In genomic region chr4:64582492-64582891, GRCh38 we compare ENCODE assay signal across 28 cellular contexts.
"Had no signal": no experiment of that assay in that cellular context is flagged by ENCODE, and none has a peak within 500 bp of the region (broad histone marks: within the 10 kb centered on the region; RNA-seq: fewer than 3 reads in every experiment).

No MANE protein-coding gene starts in this region.

- H3K27me3 ChIP-seq: body of pancreas, cardiac muscle cell, colonic mucosa, gastrocnemius medialis, ovary, testis, transverse colon had no signal

- H3K4me3 Mint-ChIP-seq: activated B cell treated with CpG ODN at 0.5 μM for 24 hours; activated naive CD8-positive, alpha-beta T cell; activated T-cell treated with anti-CD3 and anti-CD28 coated beads, Interleukin-2, amount 50 U/mL, for 72 hours; nephron had no signal

- H3K36me3 Mint-ChIP-seq: activated naive CD8-positive, alpha-beta T cell had no signal

- H3K27ac ChIP-seq: body of pancreas, cardiac muscle cell, colonic mucosa, gastrocnemius medialis, left ventricle myocardium inferior, ovary, skin epidermis, testis, transverse colon had no signal

- H3K4me3 ChIP-seq: body of pancreas, cardiac muscle cell, colonic mucosa, gastrocnemius medialis, left ventricle myocardium inferior, ovary, skin epidermis, testis, transverse colon had no signal

- H3K36me3 ChIP-seq: cardiac muscle cell, colonic mucosa, gastrocnemius medialis, left ventricle myocardium inferior, ovary, transverse colon had no signal

- H3K4me1 ChIP-seq: body of pancreas, colonic mucosa, gastrocnemius medialis, left ventricle myocardium inferior, testis, transverse colon had no signal

- DNase-seq: activated B cell treated with CpG ODN at 0.5 μM for 24 hours; activated CD4-positive, alpha-beta T cell treated with anti-CD3 and anti-CD28 coated beads for 4 hours; activated CD4-positive, alpha-beta T cell treated with anti-CD3 and anti-CD28 coated beads, Interleukin-2, amount 50 U/mL, for 4 hours; activated naive CD4-positive, alpha-beta T cell; activated T-cell treated with anti-CD3 and anti-CD28 coated beads for 4 hours; activated T-cell treated with anti-CD3 and anti-CD28 coated beads, Interleukin-2, amount 50 U/mL, for 72 hours; anterior cingulate cortex; body of pancreas; cerebellar nuclear complex; colonic mucosa; effector memory CD4-positive, alpha-beta T cell; erythroblast; gastrocnemius medialis; glutamatergic neuron; left ventricle myocardium inferior; ovary; stimulated activated CD4-positive, alpha-beta T cell treated with anti-CD3 and anti-CD28 coated beads, Interleukin-12 subunit alpha, Interleukin-12 subunit beta, amount 100 ng/mL, for 4 hours; stimulated activated CD4-positive, alpha-beta T cell treated with anti-CD3 and anti-CD28 coated beads, Interleukin-4, amount 100 ng/mL, for 1 hour; stimulated activated naive CD8-positive, alpha-beta T cell treated with anti-CD3 and anti-CD28 coated beads, Interleukin-15, Interleukin-2, amounts not matched to agents 100 U/mL and 50 U/mL, for 24 hours; T-helper 2 cell; testis; transverse colon had no signal

- H3K27ac Mint-ChIP-seq: activated B cell treated with CpG ODN at 0.5 μM for 24 hours; activated naive CD8-positive, alpha-beta T cell; activated T-cell treated with anti-CD3 and anti-CD28 coated beads, Interleukin-2, amount 50 U/mL, for 72 hours; nephron; progenitor cell of endocrine pancreas had no signal

- ATAC-seq: activated T-cell treated with anti-CD3 and anti-CD28 coated beads, Interleukin-2, amount 50 U/mL, for 72 hours; body of pancreas; gastrocnemius medialis; sciatic nerve; stimulated activated naive CD8-positive, alpha-beta T cell treated with anti-CD3 and anti-CD28 coated beads, Interleukin-15, Interleukin-2, amounts not matched to agents 100 U/mL and 50 U/mL, for 24 hours had no signal

- H3K27me3 Mint-ChIP-seq: activated B cell treated with CpG ODN at 0.5 μM for 24 hours; activated naive CD8-positive, alpha-beta T cell; progenitor cell of endocrine pancreas had no signal

- H3K4me1 Mint-ChIP-seq: activated B cell treated with CpG ODN at 0.5 μM for 24 hours, nephron had no signal

- H3K9me3 ChIP-seq: body of pancreas, colonic mucosa, gastrocnemius medialis, left ventricle myocardium inferior, ovary, testis, transverse colon had no signal

- H3K9me3 Mint-ChIP-seq: activated B cell treated with CpG ODN at 0.5 μM for 24 hours, nephron had no signal
